8 cellular contexts compared by ENCODE assay signal in genomic region chr6:161418458-161418945, GRCh38.
DNase-seq lines count a peak whose midpoint lies in the region; ATAC-seq and TF ChIP-seq lines count a peak whose summit lies in the region.

No MANE protein-coding gene starts in this region.

- TF ChIP-seq POLR2A in sigmoid colon (IDR thresholded peaks at IDR 0.05), result no peak

- H3K9me3 ChIP-seq in sigmoid colon, result no peaks in the 10 kb centered on the region
- no peaks in the 10 kb centered on the region for H3K9me3 ChIP-seq in effector memory CD4-positive, alpha-beta T cell (ENCODE audit: control insufficient read depth, low read length)

- WGBS in sigmoid colon, 2 donors, result 5 to 17% methylated on average over 7 of the region's 7 CpGs

- TF ChIP-seq CTCF in GM12874 (IDR thresholded peaks at IDR 0.05; ENCODE audit: insufficient read depth, low read depth, low read length) (peak; percentile 40), sigmoid colon (IDR thresholded peaks at IDR 0.05) (peak in 3 of 4 experiments; percentile 61 to 71 (median 67))

- H3K27ac ChIP-seq in sigmoid colon, result peak overlapping the region in 3 of 4 donors; percentile 4 to 52 (median 39)
- H3K27ac ChIP-seq in effector memory CD4-positive, alpha-beta T cell (ENCODE audit: insufficient read depth, low read length, poor library complexity, severe bottlenecking), result no peak overlapping the region

- ATAC-seq in HG02943 (IDR thresholded peaks at IDR 0.05; ENCODE audit: low read depth, unreplicated experiment), result peak; percentile 62
- ATAC-seq in left ventricle myocardium superior, result peak; percentile 74

- no peaks in the 10 kb centered on the region for H3K27me3 ChIP-seq in sigmoid colon
- peaks cover 2% of the 10 kb centered on the region for H3K27me3 ChIP-seq in effector memory CD4-positive, alpha-beta T cell (replicated peaks; ENCODE audit: control insufficient read depth, insufficient read depth, low read length, poor library complexity, severe bottlenecking)

- H3K4me3 ChIP-seq in sigmoid colon, result no peak overlapping the region
- H3K4me3 ChIP-seq in effector memory CD4-positive, alpha-beta T cell (ENCODE audit: insufficient read depth, low read depth, low read length, poor library complexity, severe bottlenecking), result no peak overlapping the region

- H3K4me1 ChIP-seq in sigmoid colon, result peaks cover 0 to 19% (median 3%) of the 10 kb centered on the region in 4 donors
- H3K4me1 ChIP-seq in effector memory CD4-positive, alpha-beta T cell (ENCODE audit: control insufficient read depth, insufficient read depth, low read length, poor library complexity, severe bottlenecking), result no peaks in the 10 kb centered on the region

- DNase-seq in Ammon's horn (ENCODE audit: low spot score) (peak; percentile 94), NCI-H2227 treated with DMSO at 0.1 percent for 48 hours (lab: John Stamatoyannopoulos, UW) (peak; percentile 15), amniotic stem cell (lab: John Stamatoyannopoulos, UW) (peak; percentile 62), left ventricle myocardium superior (no peak), sigmoid colon (no peak)
- DNase-seq in effector memory CD4-positive, alpha-beta T cell, result no peak

- intact Hi-C loops in left ventricle myocardium superior (cut with micrococcal nuclease), result no loop called here
- intact Hi-C loops in sigmoid colon (cut with DNase I), result loop anchor here (2.0 kb wide), 1 partner anchor 276 kb away; no protein-coding TSS in a partner anchor

- no peaks in the 10 kb centered on the region for H3K36me3 ChIP-seq in sigmoid colon
- no peaks in the 10 kb centered on the region for H3K36me3 ChIP-seq in effector memory CD4-positive, alpha-beta T cell (ENCODE audit: control insufficient read depth, insufficient read depth, low read length)

- TF ChIP-seq EP300 in sigmoid colon (IDR thresholded peaks at IDR 0.05), result no peak

Comparison
In these comparisons a context has a peak if more than half of its experiments do, and no peak if none do; other contexts are left out.
1. DNase-seq: peak in Ammon's horn (single experiment), NCI-H2227 treated with DMSO at 0.1 percent for 48 hours (single experiment) and amniotic stem cell (single experiment); none in left ventricle myocardium superior (single experiment), sigmoid colon (single experiment) and effector memory CD4-positive, alpha-beta T cell (0 of 3).